7 cellular contexts compared by ENCODE assay signal in genomic region chr18:51110073-51110797, GRCh38.
DNase-seq lines count a peak whose midpoint lies in the region; ATAC-seq, FAIRE-seq and TF ChIP-seq lines count a peak whose summit lies in the region.

No MANE protein-coding gene starts in this region.

- no peak for TF ChIP-seq POLR2A in GM12891 (IDR thresholded peaks at IDR 0.05; ENCODE audit: low read depth, low read length)

- no peak overlapping the region for H3K27ac Mint-ChIP-seq in activated CD8-positive, alpha-beta T cell treated with anti-CD3 and anti-CD28 coated beads for 36 hours
- H3K27ac Mint-ChIP-seq in effector memory CD8-positive, alpha-beta T cell: no peak overlapping the region

- intact Hi-C loops in activated CD8-positive, alpha-beta T cell treated with anti-CD3 and anti-CD28 coated beads for 36 hours (cut with micrococcal nuclease): no loop called here

- H3K4me3 ChIP-seq in HFF-Myc (replicated peaks; ENCODE audit: low read depth, low read length): no peak overlapping the region

- ATAC-seq in activated CD8-positive, alpha-beta T cell treated with anti-CD3 and anti-CD28 coated beads for 36 hours: peak; percentile 86
- peak; percentile 72 for ATAC-seq in effector memory CD8-positive, alpha-beta T cell (replicated peaks)

- H3K4me1 Mint-ChIP-seq in activated CD8-positive, alpha-beta T cell treated with anti-CD3 and anti-CD28 coated beads for 36 hours (ENCODE audit: low read depth): peaks cover 17% of the 10 kb centered on the region
- peaks cover 12 to 14% of the 10 kb centered on the region in 2 donors for H3K4me1 Mint-ChIP-seq in effector memory CD8-positive, alpha-beta T cell (ENCODE audit: low read depth in 2 of 2)

- no peaks in the 10 kb centered on the region for H3K36me3 Mint-ChIP-seq in activated CD8-positive, alpha-beta T cell treated with anti-CD3 and anti-CD28 coated beads for 36 hours (ENCODE audit: low read depth)
- peaks cover 5% of the 10 kb centered on the region for H3K36me3 Mint-ChIP-seq in effector memory CD8-positive, alpha-beta T cell (ENCODE audit: insufficient read depth)

- CTCF ChIA-PET in activated CD8-positive, alpha-beta T cell treated with anti-CD3 and anti-CD28 coated beads for 36 hours (lab: Charles Lee): interaction anchor here (0.7 to 2.1 kb wide), 28 partner anchors 10 to 1178 kb away, joined by 3 to 7 read pairs (median 3); partner anchors contain the start of genes MEX3C and MRO

- POLR2A ChIA-PET in activated CD8-positive, alpha-beta T cell treated with anti-CD3 and anti-CD28 coated beads for 36 hours (lab: Charles Lee): no interaction called here

- peak; percentile 90 for DNase-seq in GM12891 (ENCODE audit: insufficient read length, low spot score)
- no peak for DNase-seq in HFF-Myc (ENCODE audit: extremely low read depth, low read depth)
- peak; percentile 1 for DNase-seq in NCI-H1105 treated with DMSO at 0.1 percent for 48 hours (lab: John Stamatoyannopoulos, UW)
- DNase-seq in activated CD8-positive, alpha-beta T cell treated with anti-CD3 and anti-CD28 coated beads for 36 hours: peak; percentile 75
- peak; percentile 59 to 64 (median 64) for DNase-seq in effector memory CD8-positive, alpha-beta T cell
- peak; percentile 40 for DNase-seq in middle frontal gyrus (ENCODE audit: extremely low spot score, low spot score)
- DNase-seq in stimulated activated CD8-positive, alpha-beta memory T cell treated with anti-CD3 and anti-CD28 coated beads, Interleukin-4, amount 100 ng/mL, for 4 hours (ENCODE audit: low read depth in 2 of 2, low spot score in 1 of 2): peak; percentile 19 to 52

- TF ChIP-seq CTCF in HFF-Myc (IDR thresholded peaks at IDR 0.05; ENCODE audit: low read depth, low read length, missing control alignments): peak; percentile 86
- TF ChIP-seq CTCF in activated CD8-positive, alpha-beta T cell treated with anti-CD3 and anti-CD28 coated beads for 36 hours (IDR thresholded peaks at IDR 0.05): peak; percentile 96

- H3K9me3 Mint-ChIP-seq in activated CD8-positive, alpha-beta T cell treated with anti-CD3 and anti-CD28 coated beads for 36 hours: no peaks in the 10 kb centered on the region
- H3K9me3 Mint-ChIP-seq in effector memory CD8-positive, alpha-beta T cell: no peaks in the 10 kb centered on the region

- peak; percentile 91 for FAIRE-seq in GM12891 (lab: Jason Lieb, UNC)

- H3K27me3 Mint-ChIP-seq in activated CD8-positive, alpha-beta T cell treated with anti-CD3 and anti-CD28 coated beads for 36 hours: no peaks in the 10 kb centered on the region
- no peaks in the 10 kb centered on the region for H3K27me3 Mint-ChIP-seq in effector memory CD8-positive, alpha-beta T cell

- H3K4me3 Mint-ChIP-seq in activated CD8-positive, alpha-beta T cell treated with anti-CD3 and anti-CD28 coated beads for 36 hours: no peak overlapping the region
- H3K4me3 Mint-ChIP-seq in effector memory CD8-positive, alpha-beta T cell: no peak overlapping the region

TF ChIP-seq in GM12891, 5 proteins besides CTCF, POLR2A, EP300 and RAD21:
- no peak for TF ChIP-seq POU2F2 (IDR thresholded peaks at IDR 0.05; ENCODE audit: low read depth, low read length)
- TF ChIP-seq SPI1 (IDR thresholded peaks at IDR 0.05; ENCODE audit: low read depth, low read length): no peak
- TF ChIP-seq TAF1 (IDR thresholded peaks at IDR 0.05; ENCODE audit: low read depth, low read length): no peak
- no peak for TF ChIP-seq POLR2AphosphoS5 (IDR thresholded peaks at IDR 0.05; ENCODE audit: low read depth, low read length)
- no peak for TF ChIP-seq PAX5 (IDR thresholded peaks at IDR 0.05; ENCODE audit: insufficient read depth, low read length, severe bottlenecking)
